In genomic region chr6:39422273-39422672, GRCh38 we compare ENCODE assay signal across 18 cellular contexts.
DNase-seq lines count a peak whose midpoint lies in the region; ATAC-seq, FAIRE-seq and TF ChIP-seq lines count a peak whose summit lies in the region.
"Had no signal": no experiment of that assay in that cellular context is flagged by ENCODE, and none has a peak within 500 bp of the region (broad histone marks: within the 10 kb centered on the region; RNA-seq: fewer than 3 reads in every experiment).

No MANE protein-coding gene starts in this region.

- ATAC-seq in heart left ventricle (peak; percentile 39 to 73 (median 60)), mucosa of descending colon (peak; percentile 43), GM21825 (IDR thresholded peaks at IDR 0.05; ENCODE audit: unreplicated experiment) (no peak)
- ATAC-seq: GM12878, right lobe of liver had no signal

- H3K4me3 ChIP-seq in adipocyte (ENCODE audit: low read length): no peak overlapping the region
- H3K4me3 ChIP-seq in heart left ventricle: no peak overlapping the region
- no peak overlapping the region for H3K4me3 ChIP-seq in mucosa of descending colon
- H3K4me3 ChIP-seq in stomach smooth muscle (ENCODE audit: low read length in 2 of 2): no peak overlapping the region
- no peak overlapping the region for H3K4me3 ChIP-seq in kidney (ENCODE audit: low read length in 2 of 2)
- H3K4me3 ChIP-seq: GM12878, right lobe of liver had no signal

- H3K9me3 ChIP-seq in adipocyte (ENCODE audit: control insufficient read depth, low read length) (no peaks in the 10 kb centered on the region), heart left ventricle (no peaks in the 10 kb centered on the region), mucosa of descending colon (no peaks in the 10 kb centered on the region), stomach smooth muscle (ENCODE audit: control insufficient read depth in 2 of 2, low read length in 2 of 2) (no peaks in the 10 kb centered on the region), kidney (ENCODE audit: control insufficient read depth in 1 of 2, low read length in 2 of 2) (no peaks in the 10 kb centered on the region)
- H3K9me3 ChIP-seq: right lobe of liver had no signal

- no peak for FAIRE-seq in kidney (lab: Jason Lieb, UNC)
- FAIRE-seq: GM12878 had no signal

- WGBS in heart left ventricle, 4 donors: 43 to 58% (median 52%) methylated on average over 7 of the region's 7 CpGs

- intact Hi-C loops in heart left ventricle (cut with DNase I) (no loop called here), mucosa of descending colon (cut with DNase I, micrococcal nuclease) (no loop called here), kidney (cut with DNase I) (no loop called here)

- peaks cover 43% of the 10 kb centered on the region for H3K4me1 ChIP-seq in adipocyte (ENCODE audit: control insufficient read depth, insufficient read depth, low read length)
- peaks cover 0 to 50% (median 8%) of the 10 kb centered on the region in 12 donors for H3K4me1 ChIP-seq in heart left ventricle
- H3K4me1 ChIP-seq in mucosa of descending colon (ENCODE audit: low read depth): peaks cover 14% of the 10 kb centered on the region
- H3K4me1 ChIP-seq in stomach smooth muscle (ENCODE audit: control insufficient read depth, insufficient read depth, low read length): peaks cover 45% of the 10 kb centered on the region
- no peaks in the 10 kb centered on the region for H3K4me1 ChIP-seq in kidney (ENCODE audit: control insufficient read depth in 1 of 2, insufficient read depth in 1 of 2, low read depth in 1 of 2, low read length in 2 of 2)
- H3K4me1 ChIP-seq: right lobe of liver had no signal

- H3K27me3 ChIP-seq in adipocyte (replicated peaks; ENCODE audit: control insufficient read depth, insufficient read depth, low read length): no peaks in the 10 kb centered on the region
- H3K27me3 ChIP-seq in heart left ventricle: no peaks in the 10 kb centered on the region
- H3K27me3 ChIP-seq in stomach smooth muscle (ENCODE audit: control insufficient read depth in 1 of 2, insufficient read depth in 2 of 2, low read length in 2 of 2): no peaks in the 10 kb centered on the region
- H3K27me3 ChIP-seq: right lobe of liver had no signal

- TF ChIP-seq CTCF in heart left ventricle (IDR thresholded peaks at IDR 0.05) (no peak), mucosa of descending colon (IDR thresholded peaks at IDR 0.05) (no peak), kidney (IDR thresholded peaks at IDR 0.05; ENCODE audit: borderline replicate concordance, extremely low read depth, insufficient read depth) (no peak)

- H3K27ac ChIP-seq in heart left ventricle (peak overlapping the region in 6 of 12 donors; percentile 13 to 79 (median 37)), stomach smooth muscle (ENCODE audit: low read length) (peak overlapping the region; percentile 83), kidney (ENCODE audit: low read depth in 2 of 2, low read length in 2 of 2) (no peak overlapping the region)
- H3K27ac ChIP-seq: right lobe of liver had no signal

- H3K9ac ChIP-seq in adipocyte (ENCODE audit: low read length): peak overlapping the region; percentile 71
- no peak overlapping the region for H3K9ac ChIP-seq in stomach smooth muscle (ENCODE audit: low read length in 2 of 2)
- H3K9ac ChIP-seq in kidney (ENCODE audit: low read length in 2 of 2): no peak overlapping the region

- no peak for DNase-seq in adipocyte (ENCODE audit: low read depth)
- peak in 2 of 5 donors; percentile 20 to 21 for DNase-seq in heart left ventricle
- peak in 1 of 3 donors; percentile 24 for DNase-seq in mucosa of descending colon
- DNase-seq in kidney: no peak
- no peak for DNase-seq in NCI-H1930 (lab: John Stamatoyannopoulos, UW)
- no peak for DNase-seq in nucleus accumbens (lab: John Stamatoyannopoulos, UW)
- DNase-seq: activated naive CD4-positive, alpha-beta T cell; anterior cingulate cortex; CD4-positive, alpha-beta T cell; endodermal cell; GF-D8; NCI-H1417 treated with DMSO at 0.1 percent for 48 hours; NCI-H2171; right lobe of liver; stimulated activated CD4-positive, alpha-beta T cell treated with anti-CD3 and anti-CD28 coated beads, Interleukin-2, amount 100 ng/mL, for 48 hours had no signal

- no peak for TF ChIP-seq POLR2A in heart left ventricle (IDR thresholded peaks at IDR 0.05)

- H3K36me3 ChIP-seq in adipocyte (ENCODE audit: control insufficient read depth, insufficient read depth, low read length, severe bottlenecking) (no peaks in the 10 kb centered on the region), heart left ventricle (no peaks in the 10 kb centered on the region), mucosa of descending colon (ENCODE audit: low read depth) (no peaks in the 10 kb centered on the region), stomach smooth muscle (ENCODE audit: control insufficient read depth in 2 of 2, insufficient read depth in 2 of 2, low read length in 2 of 2) (no peaks in the 10 kb centered on the region), kidney (ENCODE audit: control insufficient read depth in 1 of 2, insufficient read depth in 2 of 2, low read length in 2 of 2) (no peaks in the 10 kb centered on the region)
- H3K36me3 ChIP-seq: right lobe of liver had no signal
